In genomic region chr7:128697301-128697905, GRCh38 we compare ENCODE assay signal across 7 cellular contexts. TPM values are rescaled to one million over a fixed set of nuclear protein-coding genes. Genes with fewer than 3 reads are reported as not detected.
DNase-seq lines count a peak whose midpoint lies in the region; ATAC-seq and TF ChIP-seq lines count a peak whose summit lies in the region.

No MANE protein-coding gene starts in this region.

- H3K4me1 Mint-ChIP-seq in MCF 10A (ENCODE audit: insufficient read depth, unreplicated experiment): peaks cover 6% of the 10 kb centered on the region

- POLR2A ChIA-PET in MCF 10A (lab: Yijun Ruan, JAX): no interaction called here

- peak overlapping the region; percentile 48 for H3K4me3 ChIP-seq in H7 (ENCODE audit: insufficient read depth, low read depth, low read length)

- TF ChIP-seq CTCF in MCF 10A (IDR thresholded peaks at IDR 0.05; ENCODE audit: unreplicated experiment): no peak

- H3K4me3 Mint-ChIP-seq in MCF 10A (ENCODE audit: unreplicated experiment): peak overlapping the region; percentile 70

- CTCF ChIA-PET in MCF 10A (lab: Yijun Ruan, JAX): interaction anchor here (0.6 kb wide), 2 partner anchors 49 to 56 kb away, joined by 3 read pairs; no protein-coding TSS in a partner anchor

- DNase-seq in H7: peak; percentile 89
- peak; percentile 75 for DNase-seq in MCF 10A (ENCODE audit: unreplicated experiment)
- peak; percentile 39 for DNase-seq in kidney tubule cell (ENCODE audit: low spot score)
- peak; percentile 4 for DNase-seq in stimulated activated CD8-positive, alpha-beta memory T cell treated with anti-CD3 and anti-CD28 coated beads, Interleukin-12 subunit alpha, Interleukin-12 subunit beta, amount 100 ng/mL, for 1 hour (ENCODE audit: low read depth)
- DNase-seq in DMS79 treated with DMSO at 0.1 percent for 48 hours (lab: John Stamatoyannopoulos, UW): no peak
- no peak for DNase-seq in AML-193 (lab: John Stamatoyannopoulos, UW)

- no peaks in the 10 kb centered on the region for H3K36me3 Mint-ChIP-seq in MCF 10A (ENCODE audit: insufficient read depth, unreplicated experiment)

- no peak overlapping the region for H3K27ac Mint-ChIP-seq in MCF 10A (ENCODE audit: low read depth, unreplicated experiment)

- no TSS peak for BruUV-seq in MCF 10A (replicated peaks; lab: Mats Ljungman, UMichigan)

- H3K9me3 Mint-ChIP-seq in MCF 10A (ENCODE audit: unreplicated experiment): no peaks in the 10 kb centered on the region

- H3K36me3 ChIP-seq in H7 (replicated peaks; ENCODE audit: control insufficient read depth, insufficient read depth, low read length): no peaks in the 10 kb centered on the region

- ATAC-seq in SK-N-SH treated with all-trans-retinoic acid at 6 μM for 48 hours: peak; percentile 85

- H3K27me3 ChIP-seq in H7 (ENCODE audit: control insufficient read depth, insufficient read depth, low read length): peaks cover 5% of the 10 kb centered on the region

- H3K27me3 Mint-ChIP-seq in MCF 10A (ENCODE audit: insufficient read depth, unreplicated experiment): peaks cover 12% of the 10 kb centered on the region

- intact Hi-C loops in MCF 10A (cut with micrococcal nuclease): loop anchor here (5.0 kb wide), 1 partner anchor 45 kb away; no protein-coding TSS in a partner anchor

TF ChIP-seq in SK-N-SH treated with all-trans-retinoic acid at 6 μM for 48 hours, 23 proteins besides CTCF, POLR2A, EP300 and RAD21:
- TF ChIP-seq ZNF8 (CRISPR knock-in tag; IDR thresholded peaks at IDR 0.05) (no peak), GLIS3 (CRISPR knock-in tag; IDR thresholded peaks at IDR 0.05) (no peak), TSHZ2 (CRISPR knock-in tag; IDR thresholded peaks at IDR 0.05) (no peak)
TF ChIP-seq in SK-N-SH treated with all-trans-retinoic acid at 6 μM for 48 hours: peak in this region for 0.

RNA-seq across cellular contexts. Expression of gene GARIN1A, which starts 25.3 kb away (rescaled TPM):
- total RNA-seq in H7 (2014; rRNA removed; shearing (Covaris generic)): not detected in 2 replicates
- total RNA-seq in MCF 10A (2022): 2.3 and 5.9 TPM in 2 replicates

RNA-seq across cellular contexts. Expression of gene CALU, which starts 41.8 kb away (rescaled TPM):
- 147 and 169 TPM in 2 replicates for total RNA-seq in H7 (2014; rRNA removed; shearing (Covaris generic))
- total RNA-seq in MCF 10A (2022): 147 and 184 TPM in 2 replicates

Comparison
In these comparisons a context has a peak if more than half of its experiments do, and no peak if none do; other contexts are left out.
1. DNase-seq: peak in H7 (single experiment), MCF 10A (single experiment), kidney tubule cell (single experiment) and stimulated activated CD8-positive, alpha-beta memory T cell treated with anti-CD3 and anti-CD28 coated beads, Interleukin-12 subunit alpha, Interleukin-12 subunit beta, amount 100 ng/mL, for 1 hour (single experiment); none in DMS79 treated with DMSO at 0.1 percent for 48 hours (single experiment) and AML-193 (0 of 2).